10 cellular contexts compared by ENCODE assay signal in the genomic region with DNA sequence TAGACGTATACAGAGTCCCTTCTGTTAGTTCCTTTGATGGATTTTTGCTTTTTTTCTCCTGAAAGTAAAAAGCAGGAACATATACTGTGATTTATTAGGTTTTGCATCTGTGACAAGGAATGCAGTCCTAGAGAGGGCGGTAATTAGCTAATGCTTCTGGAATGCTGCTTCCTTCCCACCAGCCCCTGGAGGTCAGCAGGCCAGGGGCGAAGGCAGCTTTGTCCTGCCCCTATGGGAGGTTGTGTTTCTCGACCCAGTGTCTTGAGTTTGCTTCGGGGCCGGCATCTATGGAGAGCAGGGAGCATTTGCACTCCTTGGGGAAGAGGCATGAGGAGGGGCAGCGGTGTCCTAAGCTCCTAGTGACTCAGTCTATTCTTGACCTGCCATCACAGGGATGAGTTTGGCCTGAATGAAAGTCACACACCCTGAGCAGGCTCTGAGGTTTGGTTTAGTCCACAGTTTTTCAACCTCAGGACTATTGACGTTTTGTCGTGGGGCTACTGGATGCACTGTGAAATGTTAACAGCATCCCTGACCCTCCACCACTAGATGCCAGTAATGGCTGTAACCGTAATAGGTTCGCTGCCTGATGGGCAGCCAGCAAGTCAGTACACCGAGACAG.
DNase-seq lines count a peak whose midpoint lies in the region; ATAC-seq, FAIRE-seq and TF ChIP-seq lines count a peak whose summit lies in the region.
"Had no signal": no experiment of that assay in that cellular context is flagged by ENCODE, and none has a peak within 500 bp of the region (broad histone marks: within the 10 kb centered on the region; RNA-seq: fewer than 3 reads in every experiment).

No MANE protein-coding gene starts in this region.

- no peaks in the 10 kb centered on the region for H4K20me1 ChIP-seq in mammary epithelial cell (ENCODE audit: insufficient read depth, low read length)

- no peak for FAIRE-seq in kidney (lab: Jason Lieb, UNC)

- H3K9me3 ChIP-seq in mammary epithelial cell (replicated peaks; ENCODE audit: insufficient read depth, low read length) (no peaks in the 10 kb centered on the region), kidney (ENCODE audit: control insufficient read depth in 1 of 2, low read length in 2 of 2) (no peaks in the 10 kb centered on the region)
- H3K9me3 ChIP-seq: esophagus muscularis mucosa, transverse colon had no signal

- H3K4me1 ChIP-seq in mammary epithelial cell (ENCODE audit: insufficient read depth, low read length) (peaks cover 9% of the 10 kb centered on the region), kidney (ENCODE audit: control insufficient read depth in 1 of 2, insufficient read depth in 1 of 2, low read depth in 1 of 2, low read length in 2 of 2) (peaks cover 6 to 17% of the 10 kb centered on the region in 2 donors)
- H3K4me1 ChIP-seq: transverse colon had no signal

- no peak for DNase-seq in stimulated activated naive CD8-positive, alpha-beta T cell treated with anti-CD3 and anti-CD28 coated beads, Interleukin-15, amount 100 ng/mL, for 72 hours
- no peak for DNase-seq in stimulated activated naive CD8-positive, alpha-beta T cell treated with anti-CD3 and anti-CD28 coated beads, Interleukin-15, Interleukin-2, amounts not matched to agents 100 U/mL and 50 U/mL, for 24 hours
- DNase-seq in mammary epithelial cell: no peak
- no peak for DNase-seq in kidney
- DNase-seq in T-helper 9 cell: no peak
- no peak for DNase-seq in occipital lobe (lab: John Stamatoyannopoulos, UW)
- DNase-seq: transverse colon had no signal

- H3K9ac ChIP-seq in mammary epithelial cell (ENCODE audit: insufficient read depth, low read length) (no peak overlapping the region), kidney (ENCODE audit: low read length in 2 of 2) (no peak overlapping the region)

- dilution Hi-C loops in mammary epithelial cell (cut with HindIII; ENCODE audit: low sequenced_read_pairs): loop anchor here (5.0 kb wide), 1 partner anchor 180 kb away; no protein-coding TSS in a partner anchor

- in situ Hi-C loops in mammary epithelial cell (cut with MboI; ENCODE audit: low sequenced_read_pairs in 2 of 2): loop anchor here in 1 of 2 donors (5.0 kb wide), 1 partner anchor 180 kb away; no protein-coding TSS in a partner anchor

- BruUV-seq in mammary epithelial cell (replicated peaks; lab: Mats Ljungman, UMichigan): no TSS peak

- H2AFZ ChIP-seq in mammary epithelial cell (ENCODE audit: low read depth, low read length): no peak overlapping the region

- H3K27me3 Mint-ChIP-seq in stimulated activated naive CD8-positive, alpha-beta T cell treated with anti-CD3 and anti-CD28 coated beads, Interleukin-15, amount 100 ng/mL, for 72 hours: peaks cover 17% of the 10 kb centered on the region

- peak overlapping the region; percentile 8 for H3K4me2 ChIP-seq in mammary epithelial cell (ENCODE audit: insufficient read depth, low read depth, low read length)

- no peaks in the 10 kb centered on the region for H3K4me1 Mint-ChIP-seq in stimulated activated naive CD8-positive, alpha-beta T cell treated with anti-CD3 and anti-CD28 coated beads, Interleukin-15, amount 100 ng/mL, for 72 hours

- ATAC-seq in stimulated activated naive CD8-positive, alpha-beta T cell treated with anti-CD3 and anti-CD28 coated beads, Interleukin-15, amount 100 ng/mL, for 72 hours: no peak
- no peak for ATAC-seq in stimulated activated naive CD8-positive, alpha-beta T cell treated with anti-CD3 and anti-CD28 coated beads, Interleukin-15, Interleukin-2, amounts not matched to agents 100 U/mL and 50 U/mL, for 24 hours
- ATAC-seq in HG03175 (IDR thresholded peaks at IDR 0.05; ENCODE audit: unreplicated experiment) (no peak), GM21528 (IDR thresholded peaks at IDR 0.05; ENCODE audit: low FRiP score, unreplicated experiment) (no peak)

- H3K36me3 ChIP-seq in mammary epithelial cell (ENCODE audit: insufficient read depth, low read length) (no peaks in the 10 kb centered on the region), kidney (ENCODE audit: control insufficient read depth in 1 of 2, insufficient read depth in 2 of 2, low read length in 2 of 2) (no peaks in the 10 kb centered on the region)
- H3K36me3 ChIP-seq: esophagus muscularis mucosa, transverse colon had no signal

- CTCF ChIA-PET in mammary epithelial cell (lab: Charles Lee; ENCODE audit: low non-redundant PET): no interaction called here

- H3K27ac ChIP-seq in mammary epithelial cell (ENCODE audit: insufficient read depth, low read depth, low read length): no peak overlapping the region
- H3K27ac ChIP-seq in kidney (ENCODE audit: low read depth in 2 of 2, low read length in 2 of 2): peak overlapping the region in 1 of 2 donors; percentile 50
- H3K27ac ChIP-seq: esophagus muscularis mucosa, transverse colon had no signal

- H3K27me3 ChIP-seq in mammary epithelial cell (ENCODE audit: insufficient read depth, low read length): no peaks in the 10 kb centered on the region
- H3K27me3 ChIP-seq: esophagus muscularis mucosa, transverse colon had no signal

- TF ChIP-seq CTCF in mammary epithelial cell (conservative IDR thresholded peaks at IDR 0.05 in 1 of 2, IDR thresholded peaks at IDR 0.05 in 1 of 2; ENCODE audit: extremely low read depth in 1 of 2, insufficient read depth in 1 of 2, low read depth in 1 of 2, low read length in 2 of 2) (peak in 1 of 2 donors; percentile 20), kidney (IDR thresholded peaks at IDR 0.05; ENCODE audit: borderline replicate concordance, extremely low read depth, insufficient read depth) (peak; percentile 21)

- intact Hi-C loops in mammary epithelial cell (cut with micrococcal nuclease) (loop anchor here (1.0 to 5.0 kb wide), 4 partner anchors 45 to 459 kb away; a partner anchor contains a TSS), kidney (cut with DNase I) (no loop called here)

- 78% methylated on average over 10 of the region's 12 CpGs for WGBS in mammary epithelial cell (ENCODE audit: low coverage, missing lambda C conversion rate)

- no peaks in the 10 kb centered on the region for H3K9me3 Mint-ChIP-seq in stimulated activated naive CD8-positive, alpha-beta T cell treated with anti-CD3 and anti-CD28 coated beads, Interleukin-15, amount 100 ng/mL, for 72 hours

- peak overlapping the region; percentile 8 to 66 for H3K27ac Mint-ChIP-seq in stimulated activated naive CD8-positive, alpha-beta T cell treated with anti-CD3 and anti-CD28 coated beads, Interleukin-15, amount 100 ng/mL, for 72 hours

- no peaks in the 10 kb centered on the region for H3K79me2 ChIP-seq in mammary epithelial cell (ENCODE audit: insufficient read depth, low read length)

- H3K4me3 Mint-ChIP-seq in stimulated activated naive CD8-positive, alpha-beta T cell treated with anti-CD3 and anti-CD28 coated beads, Interleukin-15, amount 100 ng/mL, for 72 hours: no peak overlapping the region

- H3K4me3 ChIP-seq in mammary epithelial cell (replicated peaks in 1 of 3; ENCODE audit: insufficient read depth in 1 of 3, low read depth in 2 of 3, low read length in 3 of 3) (no peak overlapping the region), kidney (ENCODE audit: low read length in 2 of 2) (no peak overlapping the region)
- H3K4me3 ChIP-seq: esophagus muscularis mucosa, transverse colon had no signal
